Comparison of ENCODE assay signal across 22 cellular contexts in the genomic region with DNA sequence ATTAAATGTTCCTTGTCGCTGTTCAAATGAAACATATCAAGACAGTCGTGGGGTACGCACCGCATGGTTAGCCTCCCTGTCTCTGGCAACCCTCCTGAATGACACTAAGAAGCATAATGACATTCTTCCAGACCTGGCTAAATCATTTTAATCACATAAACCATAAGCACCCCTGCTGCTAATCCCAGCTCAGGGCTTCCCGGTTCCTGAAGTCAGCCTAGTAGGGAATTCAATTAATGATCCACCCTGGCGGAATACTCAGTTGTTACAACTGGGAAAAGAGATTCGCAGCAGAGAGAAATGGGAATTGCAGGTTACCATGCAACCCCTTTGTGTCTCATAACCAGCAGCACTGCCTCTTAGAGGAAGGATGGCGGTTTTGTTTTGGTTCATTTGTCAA.
DNase-seq lines count a peak whose midpoint lies in the region; FAIRE-seq and TF ChIP-seq lines count a peak whose summit lies in the region.
"Had no signal": no experiment of that assay in that cellular context is flagged by ENCODE, and none has a peak within 500 bp of the region (broad histone marks: within the 10 kb centered on the region; RNA-seq: fewer than 3 reads in every experiment).

No MANE protein-coding gene starts in this region.

- H3K36me3 ChIP-seq in WERI-Rb-1 = no peaks in the 10 kb centered on the region
- H3K36me3 ChIP-seq: BE2C had no signal

- H3K4me3 Mint-ChIP-seq in nephron progenitor cell = no peak overlapping the region
- no peak overlapping the region for H3K4me3 Mint-ChIP-seq in activated naive CD4-positive, alpha-beta T cell treated with anti-CD3 and anti-CD28 coated beads for 36 hours
- H3K4me3 Mint-ChIP-seq: CD4-positive, CD25-positive, alpha-beta regulatory T cell; CD8-positive, alpha-beta memory T cell; H9; IgD-negative memory B cell had no signal

- no peak overlapping the region for H3K27ac ChIP-seq in WERI-Rb-1

- H3K4me1 Mint-ChIP-seq in nephron progenitor cell = no peaks in the 10 kb centered on the region
- no peaks in the 10 kb centered on the region for H3K4me1 Mint-ChIP-seq in activated naive CD4-positive, alpha-beta T cell treated with anti-CD3 and anti-CD28 coated beads for 36 hours (ENCODE audit: low read depth)
- H3K4me1 Mint-ChIP-seq: CD4-positive, CD25-positive, alpha-beta regulatory T cell; CD8-positive, alpha-beta memory T cell; IgD-negative memory B cell had no signal

- H3K9me3 ChIP-seq in WERI-Rb-1 (ENCODE audit: severe bottlenecking) = peaks cover 8% of the 10 kb centered on the region
- H3K9me3 ChIP-seq: BE2C had no signal

- no peak overlapping the region for H3K4me3 ChIP-seq in WERI-Rb-1 (ENCODE audit: low read depth, low read length)
- H3K4me3 ChIP-seq: GM12878 had no signal

- intact Hi-C loops in activated naive CD4-positive, alpha-beta T cell treated with anti-CD3 and anti-CD28 coated beads for 36 hours (cut with micrococcal nuclease) = no loop called here

- peak; percentile 79 for DNase-seq in D721Med (ENCODE audit: insufficient read length, low spot score)
- peak; percentile 49 for DNase-seq in NCI-H524 treated with DMSO at 0.1 percent for 48 hours (lab: John Stamatoyannopoulos, UW)
- DNase-seq in WERI-Rb-1 = peak; percentile 75
- DNase-seq in nephron progenitor cell = no peak
- DNase-seq in stimulated activated CD4-positive, alpha-beta T cell treated with anti-CD3 and anti-CD28 coated beads, Interleukin-4, amount 100 ng/mL, for 4 hours = no peak
- no peak for DNase-seq in activated naive CD4-positive, alpha-beta T cell treated with anti-CD3 and anti-CD28 coated beads for 36 hours
- DNase-seq: ACHN; BE2C; C1 segment of cervical spinal cord; CD4-positive, CD25-positive, alpha-beta regulatory T cell; CD8-positive, alpha-beta memory T cell; COR-L47; DMS53; DND-41; EL; H9 had no signal

- no peaks in the 10 kb centered on the region for H3K36me3 Mint-ChIP-seq in nephron progenitor cell (ENCODE audit: low read depth)
- no peaks in the 10 kb centered on the region for H3K36me3 Mint-ChIP-seq in activated naive CD4-positive, alpha-beta T cell treated with anti-CD3 and anti-CD28 coated beads for 36 hours (ENCODE audit: low read depth)
- H3K36me3 Mint-ChIP-seq: CD4-positive, CD25-positive, alpha-beta regulatory T cell; CD8-positive, alpha-beta memory T cell; IgD-negative memory B cell had no signal

- CTCF ChIA-PET in activated naive CD4-positive, alpha-beta T cell treated with anti-CD3 and anti-CD28 coated beads for 36 hours (lab: Charles Lee) = no interaction called here

- peaks cover 21% of the 10 kb centered on the region for H3K9me3 Mint-ChIP-seq in nephron progenitor cell
- no peaks in the 10 kb centered on the region for H3K9me3 Mint-ChIP-seq in activated naive CD4-positive, alpha-beta T cell treated with anti-CD3 and anti-CD28 coated beads for 36 hours
- H3K9me3 Mint-ChIP-seq: CD8-positive, alpha-beta memory T cell had no signal

- TF ChIP-seq CTCF in D721Med (IDR thresholded peaks at IDR 0.05; ENCODE audit: insufficient read depth, missing control alignments) (peak; percentile 5), WERI-Rb-1 (IDR thresholded peaks at IDR 0.05; ENCODE audit: low read depth, low read length) (0 out of 2 replicates have a peak, but pooled peaks have one; percentile 19), nephron progenitor cell (IDR thresholded peaks at IDR 0.05) (no peak)

- FAIRE-seq in D721Med (lab: Jason Lieb, UNC) = peak; percentile 95
- FAIRE-seq: A204.1, GM12878, GM19239, H1, HTR-8/SVneo had no signal

- peaks cover 12% of the 10 kb centered on the region for H3K27me3 Mint-ChIP-seq in nephron progenitor cell (ENCODE audit: low read depth, poor library complexity)
- H3K27me3 Mint-ChIP-seq in activated naive CD4-positive, alpha-beta T cell treated with anti-CD3 and anti-CD28 coated beads for 36 hours (ENCODE audit: low read depth) = peaks cover 4% of the 10 kb centered on the region

- no peak overlapping the region for H3K27ac Mint-ChIP-seq in nephron progenitor cell
- no peak overlapping the region for H3K27ac Mint-ChIP-seq in activated naive CD4-positive, alpha-beta T cell treated with anti-CD3 and anti-CD28 coated beads for 36 hours
- H3K27ac Mint-ChIP-seq: CD4-positive, CD25-positive, alpha-beta regulatory T cell; CD8-positive, alpha-beta memory T cell; H9; IgD-negative memory B cell had no signal

- H3K27me3 ChIP-seq in WERI-Rb-1 (ENCODE audit: insufficient read depth, low read depth, severe bottlenecking) = peaks cover 2% of the 10 kb centered on the region

Comparison
In these comparisons a context has a peak if more than half of its experiments do, and no peak if none do; other contexts are left out.
1. DNase-seq: peak in D721Med (single experiment), NCI-H524 treated with DMSO at 0.1 percent for 48 hours (single experiment) and WERI-Rb-1 (single experiment); none in nephron progenitor cell (single experiment), stimulated activated CD4-positive, alpha-beta T cell treated with anti-CD3 and anti-CD28 coated beads, Interleukin-4, amount 100 ng/mL, for 4 hours (0 of 2) and activated naive CD4-positive, alpha-beta T cell treated with anti-CD3 and anti-CD28 coated beads for 36 hours (single experiment).